ENCODE assay signal across 8 cellular contexts in genomic region chr9:127972316-127972871, GRCh38. TPM values are rescaled to one million over a fixed set of nuclear protein-coding genes. Genes with fewer than 3 reads are reported as not detected.
DNase-seq lines count a peak whose midpoint lies in the region; ATAC-seq and TF ChIP-seq lines count a peak whose summit lies in the region.

No MANE protein-coding gene starts in this region.

- H3K4me3 ChIP-seq in mucosa of rectum (ENCODE audit: low read length in 2 of 2), result peak overlapping the region in 1 of 2 donors; percentile 26
- no peak overlapping the region for H3K4me3 ChIP-seq in transverse colon

- H3K9ac ChIP-seq in mucosa of rectum (ENCODE audit: low read depth in 1 of 2, low read length in 2 of 2), result peak overlapping the region; percentile 28 to 67

- H3K36me3 ChIP-seq in mucosa of rectum (ENCODE audit: control insufficient read depth in 2 of 2, insufficient read depth in 2 of 2, low read length in 2 of 2) (peaks cover 0 to 8% of the 10 kb centered on the region in 2 donors), transverse colon (no peaks in the 10 kb centered on the region)

- DNase-seq in activated T-cell treated with anti-CD3 and anti-CD28 coated beads, Interleukin-2, amount 50 U/mL, for 1 hour, result peak; percentile 38
- DNase-seq in activated T-cell treated with anti-CD3 and anti-CD28 coated beads for 4 hours (no peak), transverse colon (no peak), UCSD-AML1 (lab: John Stamatoyannopoulos, UW; ENCODE audit: unreplicated experiment) (no peak), omental fat pad (ENCODE audit: low spot score) (no peak)

- TF ChIP-seq POLR2A in transverse colon (IDR thresholded peaks at IDR 0.05), result no peak

- no peaks in the 10 kb centered on the region for H3K9me3 Mint-ChIP-seq in dendritic cell treated with granulocyte-macrophage colony-stimulating factor and Interleukin-4, amounts not matched to agents 40 ng/mL and 50 ng/mL, for 4 days

- peak overlapping the region; percentile 62 for H3K27ac Mint-ChIP-seq in dendritic cell treated with granulocyte-macrophage colony-stimulating factor and Interleukin-4, amounts not matched to agents 40 ng/mL and 50 ng/mL, for 4 days

- no peaks in the 10 kb centered on the region for H3K27me3 ChIP-seq in mucosa of rectum (ENCODE audit: control insufficient read depth in 2 of 2, insufficient read depth in 2 of 2, low read length in 2 of 2)
- no peaks in the 10 kb centered on the region for H3K27me3 ChIP-seq in transverse colon

- in situ Hi-C loops in transverse colon (cut with MboI; ENCODE audit: low pct_ligation_motif_present in 1 of 4, low pct_unique_long_range_greater_than_20kb in 1 of 4, low sequenced_read_pairs in 3 of 4), result loop anchor here in 1 of 4 donors (25.0 kb wide), 1 partner anchor 140 kb away; no protein-coding TSS in a partner anchor

- H3K9me3 ChIP-seq in mucosa of rectum (ENCODE audit: control insufficient read depth in 2 of 2, low read length in 2 of 2) (no peaks in the 10 kb centered on the region), transverse colon (no peaks in the 10 kb centered on the region)

- no peak for TF ChIP-seq CTCF in transverse colon (IDR thresholded peaks at IDR 0.05)
- TF ChIP-seq CTCF in omental fat pad (IDR thresholded peaks at IDR 0.05), result no peak

- WGBS in transverse colon (ENCODE audit: low coverage in 1 of 2), 2 donors, result 68% methylated on average over 10 of the region's 10 CpGs; no CpG with 5 or more reads in 1 of the 2 donors

- intact Hi-C loops in dendritic cell treated with granulocyte-macrophage colony-stimulating factor and Interleukin-4, amounts not matched to agents 40 ng/mL and 50 ng/mL, for 4 days (cut with micrococcal nuclease), result no loop called here
- intact Hi-C loops in transverse colon (cut with DNase I; ENCODE audit: low total_unique reads), result no loop called here

- H3K27ac ChIP-seq in mucosa of rectum (ENCODE audit: low read depth in 2 of 2, low read length in 2 of 2), result peak overlapping the region; percentile 35 to 90
- H3K27ac ChIP-seq in transverse colon, result peak overlapping the region; percentile 94 to 98 (median 98)

- H3K36me3 Mint-ChIP-seq in dendritic cell treated with granulocyte-macrophage colony-stimulating factor and Interleukin-4, amounts not matched to agents 40 ng/mL and 50 ng/mL, for 4 days (ENCODE audit: low read depth), result no peaks in the 10 kb centered on the region

- H3K4me1 ChIP-seq in mucosa of rectum (ENCODE audit: control insufficient read depth in 2 of 2, insufficient read depth in 2 of 2, low read length in 2 of 2) (peaks cover 93 to 95% of the 10 kb centered on the region in 2 donors), transverse colon (peaks cover 95 to 100% (median 100%) of the 10 kb centered on the region in 4 donors)

- TF ChIP-seq EP300 in transverse colon (IDR thresholded peaks at IDR 0.05; ENCODE audit: low read depth), result no peak

- ATAC-seq in GM21367 (IDR thresholded peaks at IDR 0.05; ENCODE audit: unreplicated experiment) (no peak), omental fat pad (ENCODE audit: low FRiP score) (no peak)

- H3K4me1 Mint-ChIP-seq in dendritic cell treated with granulocyte-macrophage colony-stimulating factor and Interleukin-4, amounts not matched to agents 40 ng/mL and 50 ng/mL, for 4 days (ENCODE audit: low read depth), result peaks cover 38% of the 10 kb centered on the region

- H3K4me3 Mint-ChIP-seq in dendritic cell treated with granulocyte-macrophage colony-stimulating factor and Interleukin-4, amounts not matched to agents 40 ng/mL and 50 ng/mL, for 4 days, result peak overlapping the region; percentile 18

- H3K27me3 Mint-ChIP-seq in dendritic cell treated with granulocyte-macrophage colony-stimulating factor and Interleukin-4, amounts not matched to agents 40 ng/mL and 50 ng/mL, for 4 days, result peaks cover 34% of the 10 kb centered on the region

RNA-seq across cellular contexts. Expression of gene EEIG1, which starts 8.4 kb away (rescaled TPM):
- 100 to 1,000 TPM in 2 of 4 donors, 10 to 100 TPM in 2; 77.0 to 230 (median 96.7) TPM for total RNA-seq in transverse colon
- total RNA-seq in omental fat pad, result 1 to 10 TPM; 4.8 to 9.0 (median 7.1) TPM

RNA-seq across cellular contexts. Expression of gene DPM2, which starts 34.7 kb away (rescaled TPM):
- total RNA-seq in transverse colon, result 100 to 1,000 TPM in 1 of 4 donors, 10 to 100 TPM in 3; 20.6 to 249 (median 26.3) TPM
- total RNA-seq in omental fat pad, result 10 to 100 TPM in 3 of 4 donors, 1 to 10 TPM in 1; 8.8 to 18.0 (median 13.5) TPM

RNA-seq across cellular contexts. Expression of gene PIP5KL1, which starts 41.8 kb away (rescaled TPM):
- total RNA-seq in transverse colon (1 to 10 TPM in 1 of 4 donors, not detected in 3; 4.6 TPM), omental fat pad (1 to 10 TPM in 3 of 4 donors, under 1 TPM in 1; 0.82 to 3.0 (median 1.3) TPM)

RNA-seq across cellular contexts. Expression of gene ST6GALNAC4, which starts 55.6 kb away (rescaled TPM):
- total RNA-seq in transverse colon (10 to 100 TPM; 16.7 to 66.1 (median 47.3) TPM), omental fat pad (10 to 100 TPM; 26.6 to 78.5 (median 45.0) TPM)

Comparison
In these comparisons a context has a peak if more than half of its experiments do, and no peak if none do; other contexts are left out.
1. RNA of gene EEIG1, which starts 8.4 kb away (total RNA-seq): 77.0 to 230 TPM in transverse colon; 4.8 to 9.0 TPM in omental fat pad; every median in the first group is over 4 times any median in the second.